In genomic region chr11:118969508-118969907, GRCh38 we compare ENCODE assay signal across 4 cellular contexts. TPM values are rescaled to one million over a fixed set of nuclear protein-coding genes. Genes with fewer than 3 reads are reported as not detected.
"Had no signal": no experiment of that assay in that cellular context is flagged by ENCODE, and none has a peak within 500 bp of the region (broad histone marks: within the 10 kb centered on the region; RNA-seq: fewer than 3 reads in every experiment).

No MANE protein-coding gene starts in this region.

RNA-seq across cellular contexts. Expression of gene FOXR1, which starts 2.1 kb away (rescaled TPM):
- total RNA-seq: LHCN-M2, M059J, MCF 10A, NCI-H460 had no signal

RNA-seq across cellular contexts. Expression of gene UPK2, which starts 13.4 kb away (rescaled TPM):
- total RNA-seq: LHCN-M2, M059J, MCF 10A, NCI-H460 had no signal
